Comparison of ENCODE assay signal across 8 cellular contexts in genomic region chr9:33159760-33160127, GRCh38. TPM values are rescaled to one million over a fixed set of nuclear protein-coding genes. Genes with fewer than 3 reads are reported as not detected.
DNase-seq lines count a peak whose midpoint lies in the region; ATAC-seq, FAIRE-seq and TF ChIP-seq lines count a peak whose summit lies in the region.

No MANE protein-coding gene starts in this region.

- no peaks in the 10 kb centered on the region for H3K9me3 ChIP-seq in keratinocyte (ENCODE audit: control insufficient read depth, low read depth, low read length)

- H3K27ac ChIP-seq in keratinocyte (ENCODE audit: control insufficient read depth, insufficient read depth, low read length): peak overlapping the region; percentile 98

- peaks cover 4% of the 10 kb centered on the region for H3K9me1 ChIP-seq in keratinocyte (ENCODE audit: control insufficient read depth, extremely low read depth, insufficient read depth, low read length)

- TF ChIP-seq CTCF in GM10266 (IDR thresholded peaks at IDR 0.05; ENCODE audit: control insufficient read depth, insufficient read depth, low read depth, missing control alignments) (no peak), keratinocyte (optimal IDR thresholded peaks at IDR 0.05 in 1 of 3, IDR thresholded peaks at IDR 0.05 in 1 of 3, conservative IDR thresholded peaks at IDR 0.05 in 1 of 3; ENCODE audit: extremely low read depth in 1 of 3, insufficient read depth in 2 of 3, low read length in 3 of 3) (no peak)

- no peak overlapping the region for H2AFZ ChIP-seq in keratinocyte (ENCODE audit: control insufficient read depth, low read length)

- peak; percentile 32 for FAIRE-seq in keratinocyte (lab: Jason Lieb, UNC)

- peak overlapping the region; percentile 87 for H3K9ac ChIP-seq in keratinocyte (ENCODE audit: control insufficient read depth, extremely low read depth, insufficient read depth, low read length)

- H3K36me3 ChIP-seq in keratinocyte (ENCODE audit: control insufficient read depth in 2 of 2, extremely low read depth in 1 of 2, insufficient read depth in 2 of 2, low read length in 2 of 2): no peaks in the 10 kb centered on the region

- dilution Hi-C loops in keratinocyte (cut with MboI; ENCODE audit: extremely low pct_ligation_motif_present, low sequenced_read_pairs): no loop called here

- H3K4me1 ChIP-seq in keratinocyte (ENCODE audit: control insufficient read depth, extremely low read depth, insufficient read depth, low read length): peaks cover 92% of the 10 kb centered on the region

- ATAC-seq in HG02884 (IDR thresholded peaks at IDR 0.05; ENCODE audit: unreplicated experiment): peak; percentile 33

- peak overlapping the region in 2 of 3 experiments; percentile 1 to 26 for H3K4me3 ChIP-seq in keratinocyte (ENCODE audit: control insufficient read depth in 2 of 3, extremely low read depth in 1 of 3, insufficient read depth in 2 of 3, low read depth in 1 of 3, low read length in 3 of 3)

- DNase-seq in GM10266 (ENCODE audit: extremely low spot score) (peak; percentile 53), SIG-M5 treated with dmso at 0.1 percent for 504 hours (lab: John Stamatoyannopoulos, UW; ENCODE audit: unreplicated experiment) (peak; percentile 83), amniotic stem cell (lab: John Stamatoyannopoulos, UW) (peak; percentile 52), keratinocyte (ENCODE audit: low read depth, low spot score) (no peak), islet precursor cell (no peak), NCI-H146 treated with DMSO at 0.1 percent for 48 hours (lab: John Stamatoyannopoulos, UW; ENCODE audit: unreplicated experiment) (no peak)
- DNase-seq in stimulated activated CD4-positive, alpha-beta T cell treated with anti-CD3 and anti-CD28 coated beads, Interleukin-2, amount 100 ng/mL, for 24 hours: peak; percentile 69 to 71

- H3K27me3 ChIP-seq in keratinocyte (ENCODE audit: control insufficient read depth, extremely low read depth, insufficient read depth, low read length): no peaks in the 10 kb centered on the region

- peak overlapping the region; percentile 99 for H3K4me2 ChIP-seq in keratinocyte (ENCODE audit: control insufficient read depth, extremely low read depth, insufficient read depth, low read depth, low read length)

- no peaks in the 10 kb centered on the region for H4K20me1 ChIP-seq in keratinocyte (ENCODE audit: control insufficient read depth, extremely low read depth, insufficient read depth, low read length)

- peaks cover 85% of the 10 kb centered on the region for H3K79me2 ChIP-seq in keratinocyte (ENCODE audit: control insufficient read depth, insufficient read depth, low read length)

RNA-seq across cellular contexts. Expression of gene B4GALT1, which starts 7.4 kb away (rescaled TPM):
- 54.3 to 82.9 TPM (median 55.1 TPM) in 3 replicates for polyA plus RNA-seq in keratinocyte
- 9.5 TPM for polyA plus RNA-seq in keratinocyte (2011; ENCODE audit: low read depth)
- polyA plus RNA-seq in keratinocyte (2011; cell fraction: cytosol; rRNA removed): 57.6 and 65.9 TPM in 2 replicates
- 114 and 120 TPM in 2 replicates for polyA plus RNA-seq in keratinocyte (2011; cell fraction: nucleus; rRNA removed)
- polyA plus RNA-seq in keratinocyte (2012; ENCODE audit: low replicate concordance): 60.2 and 84.0 TPM in 2 replicates
- polyA minus RNA-seq in keratinocyte: 112 to 184 TPM (median 118 TPM) in 3 replicates
- 89.8 TPM for polyA minus RNA-seq in keratinocyte (2011; cell fraction: cytosol; rRNA and poly(A)+ RNA removed)
- 109 and 160 TPM in 2 replicates for polyA minus RNA-seq in keratinocyte (2011; cell fraction: nucleus; rRNA and poly(A)+ RNA removed)

Comparison
In these comparisons a context has a peak if more than half of its experiments do, and no peak if none do; other contexts are left out.
1. DNase-seq: peak in GM10266 (single experiment), SIG-M5 treated with dmso at 0.1 percent for 504 hours (single experiment), amniotic stem cell (single experiment) and stimulated activated CD4-positive, alpha-beta T cell treated with anti-CD3 and anti-CD28 coated beads, Interleukin-2, amount 100 ng/mL, for 24 hours (2 of 2); none in keratinocyte (single experiment), islet precursor cell (single experiment) and NCI-H146 treated with DMSO at 0.1 percent for 48 hours (single experiment).